Comparison of ENCODE assay signal across 1 cellular context in the genomic region with DNA sequence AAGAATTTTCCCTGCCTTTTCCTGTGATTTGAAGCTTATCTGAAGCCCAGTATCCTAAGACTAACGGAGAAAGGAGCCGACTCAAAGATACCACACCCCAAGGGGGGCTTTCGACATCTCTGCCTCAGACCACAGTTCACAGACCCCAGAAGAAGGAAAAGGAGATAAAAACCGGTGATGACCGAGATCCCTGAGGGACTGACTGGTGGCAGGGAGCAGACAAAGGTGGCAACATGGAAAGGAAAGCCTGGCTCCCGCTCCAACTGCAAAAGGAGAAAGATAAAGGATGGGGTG.
TF ChIP-seq lines count a peak whose summit lies in the region.

No MANE protein-coding gene starts in this region.

TF ChIP-seq in HepG2, 621 proteins besides CTCF, POLR2A, EP300 and RAD21:
- TF ChIP-seq, protein P1, sequence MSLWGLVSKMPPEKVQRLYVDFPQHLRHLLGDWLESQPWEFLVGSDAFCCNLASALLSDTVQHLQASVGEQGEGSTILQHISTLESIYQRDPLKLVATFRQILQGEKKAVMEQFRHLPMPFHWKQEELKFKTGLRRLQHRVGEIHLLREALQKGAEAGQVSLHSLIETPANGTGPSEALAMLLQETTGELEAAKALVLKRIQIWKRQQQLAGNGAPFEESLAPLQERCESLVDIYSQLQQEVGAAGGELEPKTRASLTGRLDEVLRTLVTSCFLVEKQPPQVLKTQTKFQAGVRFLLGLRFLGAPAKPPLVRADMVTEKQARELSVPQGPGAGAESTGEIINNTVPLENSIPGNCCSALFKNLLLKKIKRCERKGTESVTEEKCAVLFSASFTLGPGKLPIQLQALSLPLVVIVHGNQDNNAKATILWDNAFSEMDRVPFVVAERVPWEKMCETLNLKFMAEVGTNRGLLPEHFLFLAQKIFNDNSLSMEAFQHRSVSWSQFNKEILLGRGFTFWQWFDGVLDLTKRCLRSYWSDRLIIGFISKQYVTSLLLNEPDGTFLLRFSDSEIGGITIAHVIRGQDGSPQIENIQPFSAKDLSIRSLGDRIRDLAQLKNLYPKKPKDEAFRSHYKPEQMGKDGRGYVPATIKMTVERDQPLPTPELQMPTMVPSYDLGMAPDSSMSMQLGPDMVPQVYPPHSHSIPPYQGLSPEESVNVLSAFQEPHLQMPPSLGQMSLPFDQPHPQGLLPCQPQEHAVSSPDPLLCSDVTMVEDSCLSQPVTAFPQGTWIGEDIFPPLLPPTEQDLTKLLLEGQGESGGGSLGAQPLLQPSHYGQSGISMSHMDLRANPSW (CRISPR knock-in tag; IDR thresholded peaks at IDR 0.05; ENCODE audit: borderline replicate concordance), result 0 out of 2 replicates have a peak, but pooled peaks have one; percentile 10
- TF ChIP-seq ARID2 (CRISPR knock-in tag; IDR thresholded peaks at IDR 0.05; ENCODE audit: borderline replicate concordance), result 0 out of 2 replicates have a peak, but pooled peaks have one; percentile 6
- TF ChIP-seq, protein P2, sequence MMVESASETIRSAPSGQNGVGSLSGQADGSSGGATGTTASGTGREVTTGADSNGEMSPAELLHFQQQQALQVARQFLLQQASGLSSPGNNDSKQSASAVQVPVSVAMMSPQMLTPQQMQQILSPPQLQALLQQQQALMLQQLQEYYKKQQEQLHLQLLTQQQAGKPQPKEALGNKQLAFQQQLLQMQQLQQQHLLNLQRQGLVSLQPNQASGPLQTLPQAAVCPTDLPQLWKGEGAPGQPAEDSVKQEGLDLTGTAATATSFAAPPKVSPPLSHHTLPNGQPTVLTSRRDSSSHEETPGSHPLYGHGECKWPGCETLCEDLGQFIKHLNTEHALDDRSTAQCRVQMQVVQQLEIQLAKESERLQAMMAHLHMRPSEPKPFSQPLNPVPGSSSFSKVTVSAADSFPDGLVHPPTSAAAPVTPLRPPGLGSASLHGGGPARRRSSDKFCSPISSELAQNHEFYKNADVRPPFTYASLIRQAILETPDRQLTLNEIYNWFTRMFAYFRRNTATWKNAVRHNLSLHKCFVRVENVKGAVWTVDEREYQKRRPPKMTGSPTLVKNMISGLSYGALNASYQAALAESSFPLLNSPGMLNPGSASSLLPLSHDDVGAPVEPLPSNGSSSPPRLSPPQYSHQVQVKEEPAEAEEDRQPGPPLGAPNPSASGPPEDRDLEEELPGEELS (CRISPR knock-in tag; IDR thresholded peaks at IDR 0.05), result no peak
- TF ChIP-seq, protein P3, sequence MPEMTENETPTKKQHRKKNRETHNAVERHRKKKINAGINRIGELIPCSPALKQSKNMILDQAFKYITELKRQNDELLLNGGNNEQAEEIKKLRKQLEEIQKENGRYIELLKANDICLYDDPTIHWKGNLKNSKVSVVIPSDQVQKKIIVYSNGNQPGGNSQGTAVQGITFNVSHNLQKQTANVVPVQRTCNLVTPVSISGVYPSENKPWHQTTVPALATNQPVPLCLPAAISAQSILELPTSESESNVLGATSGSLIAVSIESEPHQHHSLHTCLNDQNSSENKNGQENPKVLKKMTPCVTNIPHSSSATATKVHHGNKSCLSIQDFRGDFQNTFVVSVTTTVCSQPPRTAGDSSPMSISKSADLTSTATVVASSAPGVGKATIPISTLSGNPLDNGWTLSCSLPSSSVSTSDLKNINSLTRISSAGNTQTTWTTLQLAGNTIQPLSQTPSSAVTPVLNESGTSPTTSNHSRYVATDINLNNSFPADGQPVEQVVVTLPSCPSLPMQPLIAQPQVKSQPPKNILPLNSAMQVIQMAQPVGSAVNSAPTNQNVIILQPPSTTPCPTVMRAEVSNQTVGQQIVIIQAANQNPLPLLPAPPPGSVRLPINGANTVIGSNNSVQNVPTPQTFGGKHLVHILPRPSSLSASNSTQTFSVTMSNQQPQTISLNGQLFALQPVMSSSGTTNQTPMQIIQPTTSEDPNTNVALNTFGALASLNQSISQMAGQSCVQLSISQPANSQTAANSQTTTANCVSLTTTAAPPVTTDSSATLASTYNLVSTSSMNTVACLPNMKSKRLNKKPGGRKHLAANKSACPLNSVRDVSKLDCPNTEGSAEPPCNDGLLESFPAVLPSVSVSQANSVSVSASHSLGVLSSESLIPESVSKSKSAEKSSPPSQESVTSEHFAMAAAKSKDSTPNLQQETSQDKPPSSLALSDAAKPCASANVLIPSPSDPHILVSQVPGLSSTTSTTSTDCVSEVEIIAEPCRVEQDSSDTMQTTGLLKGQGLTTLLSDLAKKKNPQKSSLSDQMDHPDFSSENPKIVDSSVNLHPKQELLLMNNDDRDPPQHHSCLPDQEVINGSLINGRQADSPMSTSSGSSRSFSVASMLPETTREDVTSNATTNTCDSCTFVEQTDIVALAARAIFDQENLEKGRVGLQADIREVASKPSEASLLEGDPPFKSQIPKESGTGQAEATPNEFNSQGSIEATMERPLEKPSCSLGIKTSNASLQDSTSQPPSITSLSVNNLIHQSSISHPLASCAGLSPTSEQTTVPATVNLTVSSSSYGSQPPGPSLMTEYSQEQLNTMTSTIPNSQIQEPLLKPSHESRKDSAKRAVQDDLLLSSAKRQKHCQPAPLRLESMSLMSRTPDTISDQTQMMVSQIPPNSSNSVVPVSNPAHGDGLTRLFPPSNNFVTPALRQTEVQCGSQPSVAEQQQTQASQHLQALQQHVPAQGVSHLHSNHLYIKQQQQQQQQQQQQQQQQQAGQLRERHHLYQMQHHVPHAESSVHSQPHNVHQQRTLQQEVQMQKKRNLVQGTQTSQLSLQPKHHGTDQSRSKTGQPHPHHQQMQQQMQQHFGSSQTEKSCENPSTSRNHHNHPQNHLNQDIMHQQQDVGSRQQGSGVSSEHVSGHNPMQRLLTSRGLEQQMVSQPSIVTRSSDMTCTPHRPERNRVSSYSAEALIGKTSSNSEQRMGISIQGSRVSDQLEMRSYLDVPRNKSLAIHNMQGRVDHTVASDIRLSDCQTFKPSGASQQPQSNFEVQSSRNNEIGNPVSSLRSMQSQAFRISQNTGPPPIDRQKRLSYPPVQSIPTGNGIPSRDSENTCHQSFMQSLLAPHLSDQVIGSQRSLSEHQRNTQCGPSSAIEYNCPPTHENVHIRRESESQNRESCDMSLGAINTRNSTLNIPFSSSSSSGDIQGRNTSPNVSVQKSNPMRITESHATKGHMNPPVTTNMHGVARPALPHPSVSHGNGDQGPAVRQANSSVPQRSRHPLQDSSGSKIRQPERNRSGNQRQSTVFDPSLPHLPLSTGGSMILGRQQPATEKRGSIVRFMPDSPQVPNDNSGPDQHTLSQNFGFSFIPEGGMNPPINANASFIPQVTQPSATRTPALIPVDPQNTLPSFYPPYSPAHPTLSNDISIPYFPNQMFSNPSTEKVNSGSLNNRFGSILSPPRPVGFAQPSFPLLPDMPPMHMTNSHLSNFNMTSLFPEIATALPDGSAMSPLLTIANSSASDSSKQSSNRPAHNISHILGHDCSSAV (CRISPR knock-in tag; IDR thresholded peaks at IDR 0.05; ENCODE audit: borderline replicate concordance), result 0 out of 2 replicates have a peak, but pooled peaks have one; percentile 25
- TF ChIP-seq KDM5A (IDR thresholded peaks at IDR 0.05; ENCODE audit: borderline replicate concordance, low read length), result peak; percentile 29; the same call in 1 of the 2 replicates
- TF ChIP-seq, protein P4, sequence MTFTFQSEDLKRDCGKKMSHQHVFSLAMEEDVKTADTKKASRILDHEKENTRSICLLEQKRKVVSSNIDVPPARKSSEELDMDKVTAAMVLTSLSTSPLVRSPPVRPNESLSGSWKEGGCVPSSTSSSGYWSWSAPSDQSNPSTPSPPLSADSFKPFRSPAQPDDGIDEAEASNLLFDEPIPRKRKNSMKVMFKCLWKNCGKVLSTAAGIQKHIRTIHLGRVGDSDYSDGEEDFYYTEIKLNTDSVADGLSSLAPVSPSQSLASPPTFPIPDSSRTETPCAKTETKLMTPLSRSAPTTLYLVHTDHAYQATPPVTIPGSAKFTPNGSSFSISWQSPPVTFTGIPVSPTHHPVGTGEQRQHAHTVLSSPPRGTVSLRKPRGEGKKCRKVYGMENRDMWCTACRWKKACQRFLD (CRISPR knock-in tag; IDR thresholded peaks at IDR 0.05; ENCODE audit: borderline replicate concordance), result 0 out of 2 replicates have a peak, but pooled peaks have one; percentile 73
- TF ChIP-seq ZNF34 (CRISPR knock-in tag; IDR thresholded peaks at IDR 0.05; ENCODE audit: borderline replicate concordance), result 0 out of 2 replicates have a peak, but pooled peaks have one; percentile 11
- TF ChIP-seq, protein P5, sequence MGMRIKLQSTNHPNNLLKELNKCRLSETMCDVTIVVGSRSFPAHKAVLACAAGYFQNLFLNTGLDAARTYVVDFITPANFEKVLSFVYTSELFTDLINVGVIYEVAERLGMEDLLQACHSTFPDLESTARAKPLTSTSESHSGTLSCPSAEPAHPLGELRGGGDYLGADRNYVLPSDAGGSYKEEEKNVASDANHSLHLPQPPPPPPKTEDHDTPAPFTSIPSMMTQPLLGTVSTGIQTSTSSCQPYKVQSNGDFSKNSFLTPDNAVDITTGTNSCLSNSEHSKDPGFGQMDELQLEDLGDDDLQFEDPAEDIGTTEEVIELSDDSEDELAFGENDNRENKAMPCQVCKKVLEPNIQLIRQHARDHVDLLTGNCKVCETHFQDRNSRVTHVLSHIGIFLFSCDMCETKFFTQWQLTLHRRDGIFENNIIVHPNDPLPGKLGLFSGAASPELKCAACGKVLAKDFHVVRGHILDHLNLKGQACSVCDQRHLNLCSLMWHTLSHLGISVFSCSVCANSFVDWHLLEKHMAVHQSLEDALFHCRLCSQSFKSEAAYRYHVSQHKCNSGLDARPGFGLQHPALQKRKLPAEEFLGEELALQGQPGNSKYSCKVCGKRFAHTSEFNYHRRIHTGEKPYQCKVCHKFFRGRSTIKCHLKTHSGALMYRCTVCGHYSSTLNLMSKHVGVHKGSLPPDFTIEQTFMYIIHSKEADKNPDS (CRISPR knock-in tag; IDR thresholded peaks at IDR 0.05), result no peak
